Comparison of ENCODE assay signal across 11 cellular contexts in the genomic region with DNA sequence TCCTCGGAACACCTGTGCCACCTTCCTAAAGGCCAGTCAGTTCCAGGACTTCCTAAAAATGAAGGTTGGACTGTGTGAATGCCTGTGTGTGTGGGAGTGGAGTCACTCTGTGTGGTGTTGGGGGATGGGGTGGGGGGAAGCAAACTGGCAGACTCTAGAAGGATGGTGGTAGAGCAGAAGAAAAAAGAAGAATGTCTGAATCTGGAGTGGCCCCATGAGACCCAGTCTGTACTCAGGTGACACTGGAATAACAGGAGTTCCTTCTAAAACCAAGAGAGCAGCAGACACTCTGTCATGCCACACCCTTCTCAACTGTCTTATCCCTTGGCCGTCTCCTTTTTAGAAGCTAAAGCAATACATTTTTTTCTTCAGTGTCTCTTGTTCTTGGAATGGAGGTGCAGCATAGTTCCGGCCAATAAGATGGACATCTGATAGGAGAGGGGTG.
A peak's percentile ranks its signal among the peaks of the same experiment; 100 is the strongest.
DNase-seq lines count a peak whose midpoint lies in the region; ATAC-seq, FAIRE-seq and TF ChIP-seq lines count a peak whose summit lies in the region.
"Had no signal": no experiment of that assay in that cellular context is flagged by ENCODE, and none has a peak within 500 bp of the region (broad histone marks: within the 10 kb centered on the region; RNA-seq: fewer than 3 reads in every experiment).

No MANE protein-coding gene starts in this region.

- H3K4me3 ChIP-seq in A549 (no peak overlapping the region), HCT116 (replicated peaks in 1 of 2; ENCODE audit: low read depth in 1 of 2, low read length in 2 of 2) (no peak overlapping the region), prostate gland (no peak overlapping the region)
- H3K4me3 ChIP-seq: tibial artery had no signal

- no peaks in the 10 kb centered on the region for H3K9me2 ChIP-seq in HCT116 (ENCODE audit: insufficient read depth)

- H3K4me2 ChIP-seq in A549: peak overlapping the region; percentile 60
- peak overlapping the region; percentile 53 for H3K4me2 ChIP-seq in HCT116 (ENCODE audit: low read length)

- 76% methylated on average over 3 of the region's 3 CpGs for WGBS in A549 (ENCODE audit: missing lambda C conversion rate)
- WGBS in prostate gland: 52% methylated on average over 3 of the region's 3 CpGs

- H3K4me1 Mint-ChIP-seq in activated B cell treated with CpG ODN at 0.5 μM for 24 hours (peaks cover 83% of the 10 kb centered on the region), mesothelial cell of epicardium (peaks cover 79% of the 10 kb centered on the region)

- BruUV-seq in HCT116 (replicated peaks; lab: Mats Ljungman, UMichigan): no TSS peak

- ATAC-seq in A549: peak in 1 of 2 experiments; percentile 23; a peak in 1 of 6 replicates
- ATAC-seq in HCT116: peak; percentile 49; the same call in 1 of the 2 replicates
- no peak for ATAC-seq in activated B cell treated with CpG ODN at 0.5 μM for 24 hours (ENCODE audit: low read depth)
- ATAC-seq in HG02981 (IDR thresholded peaks at IDR 0.05; ENCODE audit: unreplicated experiment): no peak

- H3K36me3 Mint-ChIP-seq in activated B cell treated with CpG ODN at 0.5 μM for 24 hours (ENCODE audit: low read depth) (peaks cover 2% of the 10 kb centered on the region), mesothelial cell of epicardium (no peaks in the 10 kb centered on the region)
- H3K36me3 Mint-ChIP-seq: CD14-positive monocyte had no signal

- no peaks in the 10 kb centered on the region for H4K20me1 ChIP-seq in HCT116 (ENCODE audit: insufficient read depth)

- H3K9me3 ChIP-seq in A549 (no peaks in the 10 kb centered on the region), HCT116 (ENCODE audit: control insufficient read depth in 1 of 2, insufficient read depth in 1 of 2, low read depth in 1 of 2, low read length in 2 of 2) (no peaks in the 10 kb centered on the region), prostate gland (no peaks in the 10 kb centered on the region)
- H3K9me3 ChIP-seq: tibial artery had no signal

- TF ChIP-seq CTCF in A549 (IDR thresholded peaks at IDR 0.05) (no peak), HCT116 (IDR thresholded peaks at IDR 0.05 in 2 of 3, conservative IDR thresholded peaks at IDR 0.05 in 1 of 3; ENCODE audit: borderline replicate concordance in 1 of 3, insufficient read depth in 1 of 3, low read depth in 2 of 3, low read length in 2 of 3) (no peak), activated B cell treated with CpG ODN at 0.5 μM for 24 hours (IDR thresholded peaks at IDR 0.05) (no peak), mesothelial cell of epicardium (IDR thresholded peaks at IDR 0.05; ENCODE audit: unreplicated experiment) (no peak), prostate gland (IDR thresholded peaks at IDR 0.05) (no peak)

- H3K4me1 ChIP-seq in A549: peaks cover 46% of the 10 kb centered on the region
- peaks cover 7 to 28% of the 10 kb centered on the region in 2 experiments; a peak in 3 of 4 replicates for H3K4me1 ChIP-seq in HCT116 (ENCODE audit: control insufficient read depth in 1 of 2, insufficient read depth in 2 of 2, low read length in 2 of 2)
- H3K4me1 ChIP-seq in prostate gland (replicated peaks): no peaks in the 10 kb centered on the region

- POLR2A ChIA-PET in A549 (lab: Yijun Ruan, JAX) (no interaction called here), HCT116 (lab: Charles Lee) (no interaction called here), activated B cell treated with CpG ODN at 0.5 μM for 24 hours (lab: Charles Lee) (interaction anchor here (1.3 kb wide), 1 partner anchor 9 kb away, joined by 3 read pairs; no protein-coding TSS in a partner anchor)

- no peak for TF ChIP-seq POLR2A in A549 (IDR thresholded peaks at IDR 0.05; ENCODE audit: low read length)
- no peak for TF ChIP-seq POLR2A in HCT116 (IDR thresholded peaks at IDR 0.05; ENCODE audit: borderline replicate concordance, extremely low read depth, insufficient read depth, insufficient read length)
- no peak for TF ChIP-seq POLR2A in prostate gland (IDR thresholded peaks at IDR 0.05)

- H3K27me3 Mint-ChIP-seq in activated B cell treated with CpG ODN at 0.5 μM for 24 hours (no peaks in the 10 kb centered on the region), mesothelial cell of epicardium (ENCODE audit: low read depth) (no peaks in the 10 kb centered on the region)

- RAD21 ChIA-PET in HCT116 (lab: Charles Lee; ENCODE audit: low non-redundant PET in 1 of 2, low total read pairs in 2 of 2, uncharacterized antibody in 2 of 2, unreplicated experiment in 2 of 2): no interaction called here

- TF ChIP-seq RAD21 in A549 (conservative IDR thresholded peaks at IDR 0.05 in 1 of 2, IDR thresholded peaks at IDR 0.05 in 1 of 2) (no peak), HCT116 (IDR thresholded peaks at IDR 0.05; ENCODE audit: low read depth) (no peak)

- no peak overlapping the region; the same call in 1 of the 2 replicates for H3K9ac ChIP-seq in HCT116 (ENCODE audit: low read length)

- H3K9me3 Mint-ChIP-seq in activated B cell treated with CpG ODN at 0.5 μM for 24 hours (no peaks in the 10 kb centered on the region), mesothelial cell of epicardium (no peaks in the 10 kb centered on the region)
- H3K9me3 Mint-ChIP-seq: dendritic cell treated with granulocyte-macrophage colony-stimulating factor and Interleukin-4, amounts not matched to agents 40 ng/mL and 50 ng/mL, for 4 days had no signal

- no peaks in the 10 kb centered on the region for H3K36me3 ChIP-seq in HCT116 (ENCODE audit: control insufficient read depth in 1 of 2, insufficient read depth in 2 of 2, low read length in 2 of 2)
- H3K36me3 ChIP-seq in prostate gland: no peaks in the 10 kb centered on the region
- H3K36me3 ChIP-seq: tibial artery had no signal

- H3K27ac Mint-ChIP-seq in activated B cell treated with CpG ODN at 0.5 μM for 24 hours (peak overlapping the region; percentile 99), mesothelial cell of epicardium (peak overlapping the region; percentile 91)

- DNase-seq in A549 (ENCODE audit: low read depth in 1 of 2, low spot score in 1 of 2) (no peak), HCT116 (ENCODE audit: low read depth, low spot score) (no peak), activated B cell treated with CpG ODN at 0.5 μM for 24 hours (no peak), mesothelial cell of epicardium (ENCODE audit: low spot score in 2 of 2, unreplicated experiment in 2 of 2) (no peak), prostate gland (ENCODE audit: low spot score) (no peak), H4 (ENCODE audit: low spot score) (no peak), NCI-H1694 treated with DMSO at 0.1 percent for 48 hours (lab: John Stamatoyannopoulos, UW) (no peak)
- DNase-seq: tibial artery had no signal

- no peak for TF ChIP-seq EP300 in A549 (IDR thresholded peaks at IDR 0.05)

- H3K27me3 ChIP-seq in HCT116 (ENCODE audit: insufficient read depth, low read length) (no peaks in the 10 kb centered on the region), prostate gland (replicated peaks; ENCODE audit: insufficient read depth) (no peaks in the 10 kb centered on the region)
- H3K27me3 ChIP-seq: tibial artery had no signal

- intact Hi-C loops in HCT116 (cut with micrococcal nuclease): no loop called here
- intact Hi-C loops in activated B cell treated with CpG ODN at 0.5 μM for 24 hours (cut with micrococcal nuclease): loop anchor here (10.0 kb wide), 1 partner anchor 1025 kb away; the partner anchor contains the start of gene SESN3
- intact Hi-C loops in prostate gland (cut with DNase I): no loop called here

- no peak for FAIRE-seq in A549 (lab: Jason Lieb, UNC)

- H3K79me2 ChIP-seq in HCT116 (ENCODE audit: insufficient read depth, low read length): no peaks in the 10 kb centered on the region

- H3K27ac ChIP-seq in A549 (peak overlapping the region; percentile 10 to 67; a peak in 4 of 6 replicates), HCT116 (ENCODE audit: low read depth, low read length) (no peak overlapping the region), prostate gland (no peak overlapping the region)

- CTCF ChIA-PET in A549 (lab: Yijun Ruan, JAX) (interaction anchor here (2.6 kb wide), 1 partner anchor 83 kb away, joined by 13 read pairs; the partner anchor contains the start of gene MAML2), HCT116 (lab: Charles Lee) (interaction anchor here (0.6 kb wide), 1 partner anchor 83 kb away, joined by 3 read pairs; the partner anchor contains the start of gene MAML2), activated B cell treated with CpG ODN at 0.5 μM for 24 hours (lab: Charles Lee) (interaction anchor here (1.5 kb wide), 1 partner anchor 134 kb away, joined by 3 read pairs; no protein-coding TSS in a partner anchor)

- H3K4me3 Mint-ChIP-seq in activated B cell treated with CpG ODN at 0.5 μM for 24 hours: no peak overlapping the region
- H3K4me3 Mint-ChIP-seq in mesothelial cell of epicardium: no peak overlapping the region
- H3K4me3 Mint-ChIP-seq: CD14-positive monocyte; dendritic cell treated with granulocyte-macrophage colony-stimulating factor and Interleukin-4, amounts not matched to agents 40 ng/mL and 50 ng/mL, for 4 days had no signal

- H2AFZ ChIP-seq in HCT116 (ENCODE audit: low read depth, low read length, poor library complexity, severe bottlenecking): no peak overlapping the region

TF ChIP-seq in A549, 52 proteins besides CTCF, POLR2A, EP300 and RAD21 (continues in another document):
- TF ChIP-seq PHF8 (IDR thresholded peaks at IDR 0.05; ENCODE audit: borderline replicate concordance, low read depth) (no peak), HOXA7 (CRISPR knock-in tag; IDR thresholded peaks at IDR 0.05) (no peak), CBX2 (IDR thresholded peaks at IDR 0.05; ENCODE audit: borderline replicate concordance, low read depth) (no peak), HOXB5 (CRISPR knock-in tag; IDR thresholded peaks at IDR 0.05) (no peak), SREBF2 (IDR thresholded peaks at IDR 0.05) (no peak), JUNB (IDR thresholded peaks at IDR 0.05) (no peak), HEYL (CRISPR knock-in tag; IDR thresholded peaks at IDR 0.05) (no peak)
- TF ChIP-seq, protein P1, sequence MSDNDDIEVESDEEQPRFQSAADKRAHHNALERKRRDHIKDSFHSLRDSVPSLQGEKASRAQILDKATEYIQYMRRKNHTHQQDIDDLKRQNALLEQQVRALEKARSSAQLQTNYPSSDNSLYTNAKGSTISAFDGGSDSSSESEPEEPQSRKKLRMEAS (IDR thresholded peaks at IDR 0.05): no peak

TF ChIP-seq in HCT116, 20 proteins besides CTCF, POLR2A, EP300 and RAD21 (continues in another document):
- TF ChIP-seq CEBPB (IDR thresholded peaks at IDR 0.05; ENCODE audit: low read depth) (no peak), FOSL1 (IDR thresholded peaks at IDR 0.05; ENCODE audit: low read depth) (no peak), ELF1 (IDR thresholded peaks at IDR 0.05; ENCODE audit: borderline replicate concordance, low read depth) (no peak), SRF (IDR thresholded peaks at IDR 0.05; ENCODE audit: low read depth) (no peak), ATF3 (IDR thresholded peaks at IDR 0.05) (no peak)

Comparison
In these comparisons a context has a peak if more than half of its experiments do, and no peak if none do; other contexts are left out.
1. H3K27ac ChIP-seq: peak in A549 (2 of 2); none in HCT116 (single experiment) and prostate gland (0 of 2).